In the genomic region with DNA sequence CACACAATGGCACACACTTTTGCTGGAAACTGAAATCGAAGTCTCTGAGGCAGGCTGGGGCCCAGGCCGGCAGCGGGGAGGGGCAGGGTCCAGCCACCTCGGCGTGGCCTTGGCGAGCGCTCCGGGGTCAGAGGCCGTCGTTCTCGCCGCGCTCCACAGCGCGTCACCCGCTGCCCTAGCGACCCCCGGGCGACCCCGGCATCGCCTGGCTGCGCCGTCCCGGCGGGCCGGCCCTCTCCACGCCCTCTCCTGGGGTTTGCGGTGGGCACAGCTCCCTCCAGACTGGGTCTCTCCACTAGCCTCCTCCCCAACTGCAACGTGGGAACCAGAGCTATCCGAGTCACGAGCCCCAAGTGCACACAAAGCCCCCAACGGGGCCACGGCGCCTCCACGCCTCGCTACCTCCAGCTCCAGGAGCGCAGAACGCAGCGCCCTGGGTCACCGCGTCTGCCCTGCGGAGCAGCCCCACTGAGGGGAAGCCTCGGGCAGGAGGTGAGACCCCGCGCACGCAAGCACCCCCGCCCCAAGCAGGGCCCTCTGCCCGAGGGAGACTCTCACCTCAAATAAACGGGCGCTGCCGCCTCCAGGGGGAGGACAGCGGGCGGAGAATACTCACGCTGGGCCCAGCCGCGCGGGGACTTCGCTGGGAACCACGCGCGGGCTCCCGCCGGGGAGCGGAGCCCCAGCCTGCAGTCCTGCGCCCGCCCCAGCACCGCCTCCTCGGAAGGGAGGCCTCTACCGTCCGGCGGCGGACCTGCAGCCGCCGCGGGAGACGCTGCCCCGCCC, we compare ENCODE assay signal across 8 cellular contexts.
DNase-seq lines count a peak whose midpoint lies in the region; ATAC-seq and TF ChIP-seq lines count a peak whose summit lies in the region.

No MANE protein-coding gene starts in this region.

- peaks cover 69% of the 10 kb centered on the region for H3K27me3 ChIP-seq in HUES48 (ENCODE audit: control insufficient read depth, insufficient read depth, low read length)
- H3K27me3 ChIP-seq in osteoblast (ENCODE audit: insufficient read depth, low read length), result no peaks in the 10 kb centered on the region
- no peaks in the 10 kb centered on the region for H3K27me3 ChIP-seq in thoracic aorta (replicated peaks; ENCODE audit: insufficient read depth)

- H3K4me1 ChIP-seq in HUES48 (ENCODE audit: control insufficient read depth, insufficient read depth, low read length) (peaks cover 4% of the 10 kb centered on the region), osteoblast (ENCODE audit: insufficient read depth, low read length) (peaks cover 4% of the 10 kb centered on the region), thoracic aorta (ENCODE audit: control insufficient read depth in 1 of 2, low read depth in 2 of 2) (peaks cover 6 to 14% of the 10 kb centered on the region in 2 donors)

- no peaks in the 10 kb centered on the region for H3K79me2 ChIP-seq in osteoblast (ENCODE audit: insufficient read depth, low read length)

- no peak overlapping the region for H3K27ac ChIP-seq in HUES48 (ENCODE audit: low read depth, low read length)
- H3K27ac ChIP-seq in osteoblast (ENCODE audit: low read depth, low read length), result peak overlapping the region; percentile 43
- no peak overlapping the region for H3K27ac ChIP-seq in thoracic aorta

- ATAC-seq in GM21515 (IDR thresholded peaks at IDR 0.05; ENCODE audit: unreplicated experiment) (peak; percentile 98), thoracic aorta (ENCODE audit: insufficient number of reproducible peaks, low FRiP score, low read depth) (peak; percentile 90)

- H3K9me3 ChIP-seq in HUES48 (ENCODE audit: control insufficient read depth, insufficient read depth, low read length) (no peaks in the 10 kb centered on the region), osteoblast (ENCODE audit: low read depth, low read length) (no peaks in the 10 kb centered on the region), thoracic aorta (no peaks in the 10 kb centered on the region)

- TF ChIP-seq CTCF in osteoblast (IDR thresholded peaks at IDR 0.05; ENCODE audit: extremely low read depth, low read depth, low read length), result peak; percentile 35
- peak; percentile 83 for TF ChIP-seq CTCF in thoracic aorta (IDR thresholded peaks at IDR 0.05)

- H3K4me3 ChIP-seq in HUES48 (ENCODE audit: low read depth, low read length) (peak overlapping the region; percentile 82), osteoblast (ENCODE audit: insufficient read depth, low read length) (peak overlapping the region; percentile 83), thoracic aorta (peak overlapping the region; percentile 81)

- no peaks in the 10 kb centered on the region for H4K20me1 ChIP-seq in osteoblast (ENCODE audit: insufficient read depth, low read length)

- peak overlapping the region; percentile 95 for H3K4me2 ChIP-seq in osteoblast (ENCODE audit: insufficient read depth, low read length)

- peak; percentile 94 for DNase-seq in DMS 273 (lab: John Stamatoyannopoulos, UW; ENCODE audit: unreplicated experiment)
- DNase-seq in SHP77 treated with DMSO at 0.1 percent for 48 hours (lab: John Stamatoyannopoulos, UW), result peak; percentile 14
- peak; percentile 51 for DNase-seq in activated gamma-delta T cell treated with anti-CD3 and anti-CD28 coated beads, Interleukin-2, amount 50 U/mL, for 16 hours (ENCODE audit: low read depth)
- DNase-seq in glomerular visceral epithelial cell (ENCODE audit: extremely low spot score), result peak; percentile 83
- peak; percentile 96 for DNase-seq in osteoblast (ENCODE audit: insufficient read length, low spot score, missing footprints)
- DNase-seq in thoracic aorta (ENCODE audit: low spot score), result no peak

- H2AFZ ChIP-seq in osteoblast (ENCODE audit: low read length), result peak overlapping the region; percentile 95

- H3K9ac ChIP-seq in HUES48 (ENCODE audit: low read depth, low read length), result no peak overlapping the region

- no peaks in the 10 kb centered on the region for H3K36me3 ChIP-seq in HUES48 (ENCODE audit: control insufficient read depth, insufficient read depth, low read length)
- H3K36me3 ChIP-seq in osteoblast (ENCODE audit: insufficient read depth, low read length), result no peaks in the 10 kb centered on the region
- H3K36me3 ChIP-seq in thoracic aorta, result no peaks in the 10 kb centered on the region
